23 cellular contexts compared by ENCODE assay signal in the genomic region with DNA sequence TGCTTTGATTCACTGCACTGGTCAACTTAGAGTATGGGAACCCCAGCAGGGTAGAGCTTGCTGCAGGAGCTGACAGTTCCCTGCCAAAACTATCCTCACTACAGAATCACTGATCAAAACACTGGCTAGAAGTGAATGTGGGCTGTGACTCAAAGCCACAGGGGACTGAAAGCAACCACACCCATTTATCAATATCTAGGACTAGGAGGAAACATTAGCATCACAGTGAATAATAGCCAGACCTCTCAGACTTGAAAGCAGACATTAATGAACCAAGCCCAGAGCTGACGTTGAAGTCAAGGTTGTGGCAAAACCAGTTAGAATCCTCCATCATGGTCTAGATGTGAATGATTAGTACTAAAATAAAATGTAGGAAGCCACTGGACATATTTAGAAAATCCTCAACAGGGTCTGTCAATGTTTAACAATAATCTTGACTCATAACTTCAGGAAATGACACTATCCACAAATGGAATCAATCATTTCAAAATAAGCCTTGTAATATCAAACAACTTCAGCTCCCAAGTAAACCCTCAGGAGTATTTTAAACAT.
A peak's percentile ranks its signal among the peaks of the same experiment; 100 is the strongest.
DNase-seq lines count a peak whose midpoint lies in the region; ATAC-seq and TF ChIP-seq lines count a peak whose summit lies in the region.
"Had no signal": no experiment of that assay in that cellular context is flagged by ENCODE, and none has a peak within 500 bp of the region (broad histone marks: within the 10 kb centered on the region; RNA-seq: fewer than 3 reads in every experiment).

No MANE protein-coding gene starts in this region.

- H3K27ac ChIP-seq in brain microvascular endothelial cell (no peak overlapping the region), lung (ENCODE audit: low read depth in 1 of 2, low read length in 1 of 2) (no peak overlapping the region)
- H3K27ac ChIP-seq: adrenal gland, BLaER1, esophagus squamous epithelium, suprapubic skin had no signal

- peaks cover 0 to 3% of the 10 kb centered on the region in 2 donors for H3K9me3 ChIP-seq in lung (ENCODE audit: control insufficient read depth in 2 of 2, insufficient read depth in 1 of 2, low read length in 1 of 2)
- no peaks in the 10 kb centered on the region for H3K9me3 ChIP-seq in mucosa of descending colon
- H3K9me3 ChIP-seq: adrenal gland, Caco-2, esophagus squamous epithelium, suprapubic skin had no signal

- POLR2A ChIA-PET in GM10248 (lab: Yijun Ruan, JAX): no interaction called here

- H3K4me3 ChIP-seq in brain microvascular endothelial cell (ENCODE audit: low read depth, low read length) (no peak overlapping the region), lung (no peak overlapping the region), mucosa of descending colon (no peak overlapping the region)
- H3K4me3 ChIP-seq: adrenal gland, BLaER1, esophagus squamous epithelium, suprapubic skin had no signal

- intact Hi-C loops in mucosa of descending colon (cut with DNase I, micrococcal nuclease): no loop called here

- H3K4me1 ChIP-seq in lung (ENCODE audit: control insufficient read depth in 2 of 2, insufficient read depth in 2 of 2, low read length in 2 of 2) (no peaks in the 10 kb centered on the region), mucosa of descending colon (ENCODE audit: low read depth) (no peaks in the 10 kb centered on the region)
- H3K4me1 ChIP-seq: adrenal gland, BLaER1, Caco-2, esophagus squamous epithelium, suprapubic skin had no signal

- ATAC-seq in lung (ENCODE audit: insufficient read depth, low FRiP score): peak; percentile 24
- ATAC-seq in mucosa of descending colon: no peak
- ATAC-seq: activated T-cell treated with anti-CD3 and anti-CD28 coated beads, Interleukin-2, amount 50 U/mL, for 72 hours had no signal

- H3K36me3 ChIP-seq in brain microvascular endothelial cell (replicated peaks) (no peaks in the 10 kb centered on the region), lung (ENCODE audit: control insufficient read depth in 2 of 2, insufficient read depth in 2 of 2, low read length in 2 of 2) (no peaks in the 10 kb centered on the region), mucosa of descending colon (ENCODE audit: low read depth) (no peaks in the 10 kb centered on the region)
- H3K36me3 ChIP-seq: adrenal gland, BLaER1, esophagus squamous epithelium, suprapubic skin had no signal

- WGBS in lung, 2 donors: 46 to 74% methylated on average over 1 of the region's 1 CpG

- in situ Hi-C loops in brain microvascular endothelial cell (cut with HindIII; ENCODE audit: low pct_ligation_motif_present, low sequenced_read_pairs): no loop called here

- no peak for TF ChIP-seq CTCF in brain microvascular endothelial cell (IDR thresholded peaks at IDR 0.05; ENCODE audit: low read depth, low read length, missing control alignments)
- no peak for TF ChIP-seq CTCF in lung (IDR thresholded peaks at IDR 0.05; ENCODE audit: control extremely low read depth, extremely low read depth)
- TF ChIP-seq CTCF in mucosa of descending colon (IDR thresholded peaks at IDR 0.05): no peak
- TF ChIP-seq CTCF in GM10248 (IDR thresholded peaks at IDR 0.05; ENCODE audit: control extremely low read depth, extremely low read depth, low read depth, missing control alignments): no peak

- DNase-seq in AG08396 (ENCODE audit: low spot score): peak; percentile 5
- DNase-seq in HS-5 (ENCODE audit: low read depth): peak; percentile 9
- DNase-seq in brain microvascular endothelial cell: peak; percentile 2
- no peak for DNase-seq in lung (ENCODE audit: low spot score)
- DNase-seq in activated CD4-positive, CD25-positive, alpha-beta regulatory T cell (lab: John Stamatoyannopoulos, UW): no peak
- no peak for DNase-seq in mucosa of descending colon
- DNase-seq in GM10248 (ENCODE audit: extremely low spot score): no peak
- DNase-seq in UCSD-AML1 (lab: John Stamatoyannopoulos, UW; ENCODE audit: unreplicated experiment): no peak
- DNase-seq: activated CD4-positive, alpha-beta T cell treated with anti-CD3 and anti-CD28 coated beads for 4 hours; activated naive CD4-positive, alpha-beta T cell treated with Interleukin-2 at 50 U/mL for 16 hours; activated T-cell treated with anti-CD3 and anti-CD28 coated beads, Interleukin-2, amount 50 U/mL, for 72 hours; adrenal gland; Caco-2; cortex of kidney; esophagus squamous epithelium; mammary epithelial cell; NCI-H1105 treated with DMSO at 0.1 percent for 48 hours; NCI-H2107; NCI-H510A; small intestine; stimulated activated CD4-positive, alpha-beta T cell treated with anti-CD3 and anti-CD28 coated beads, Interleukin-1b, Interleukin-23, amount 100 ng/mL, for 48 hours had no signal

- CTCF ChIA-PET in GM10248 (lab: Yijun Ruan, JAX): no interaction called here

- H3K27me3 ChIP-seq in brain microvascular endothelial cell (replicated peaks) (no peaks in the 10 kb centered on the region), lung (ENCODE audit: control insufficient read depth, insufficient read depth) (no peaks in the 10 kb centered on the region)
- H3K27me3 ChIP-seq: adrenal gland, BLaER1, esophagus squamous epithelium, suprapubic skin had no signal

Comparison
In these comparisons a context has a peak if more than half of its experiments do, and no peak if none do; other contexts are left out.
1. DNase-seq: peak in AG08396 (single experiment), HS-5 (single experiment) and brain microvascular endothelial cell (single experiment); none in lung (single experiment), activated CD4-positive, CD25-positive, alpha-beta regulatory T cell (0 of 4), mucosa of descending colon (0 of 3), GM10248 (single experiment) and UCSD-AML1 (single experiment).